26 cellular contexts compared by ENCODE assay signal in genomic region chr19:3322199-3322978, GRCh38.
"Had no signal": no experiment of that assay in that cellular context is flagged by ENCODE, and none has a peak within 500 bp of the region (broad histone marks: within the 10 kb centered on the region; RNA-seq: fewer than 3 reads in every experiment).

No MANE protein-coding gene starts in this region.

- H3K36me3 ChIP-seq: heart right ventricle, left ventricle myocardium inferior, lower lobe of right lung, suprapubic skin, transverse colon had no signal

- ATAC-seq: esophagus mucosa; foreskin keratinocyte; heart right ventricle; left colon; lower lobe of right lung; naive thymus-derived CD8-positive, alpha-beta T cell; sciatic nerve; stimulated activated naive CD8-positive, alpha-beta T cell treated with anti-CD3 and anti-CD28 coated beads, Interleukin-15, amount 100 ng/mL, for 72 hours had no signal

- DNase-seq: effector CD8-positive, alpha-beta T cell; endodermal cell; foreskin keratinocyte; glutamatergic neuron; heart right ventricle; hippocampal formation; kidney glomerular epithelial cell; left colon; left ventricle myocardium inferior; naive thymus-derived CD8-positive, alpha-beta T cell; stimulated activated CD4-positive, alpha-beta T cell treated with anti-CD3 and anti-CD28 coated beads, Interleukin-12 subunit alpha, Interleukin-12 subunit beta, amount 100 ng/mL, for 4 hours; stimulated activated CD4-positive, alpha-beta T cell treated with anti-CD3 and anti-CD28 coated beads, Interleukin-1b, Interleukin-23, amount 100 ng/mL, for 48 hours; stimulated activated CD4-positive, alpha-beta T cell treated with anti-CD3 and anti-CD28 coated beads, Interleukin-4, amount 100 ng/mL, for 1 hour; stimulated activated CD8-positive, alpha-beta memory T cell treated with anti-CD3 and anti-CD28 coated beads, Interleukin-4, amount 100 ng/mL, for 48 hours; stimulated activated naive CD4-positive, alpha-beta T cell; stimulated activated naive CD8-positive, alpha-beta T cell treated with anti-CD3 and anti-CD28 coated beads, Interleukin-15, amount 100 ng/mL, for 72 hours; transverse colon had no signal

- H3K4me3 ChIP-seq: heart right ventricle, left ventricle myocardium inferior, lower lobe of right lung, smooth muscle cell, suprapubic skin, transverse colon had no signal

- H3K9ac ChIP-seq: parathyroid adenoma had no signal

- H3K79me2 ChIP-seq: parathyroid adenoma had no signal

- H3K4me1 ChIP-seq: foreskin keratinocyte, left ventricle myocardium inferior, lower lobe of right lung, parathyroid adenoma, suprapubic skin had no signal

- H3K4me2 ChIP-seq: smooth muscle cell had no signal

- H2AFZ ChIP-seq: parathyroid adenoma had no signal

- H3K9me3 ChIP-seq: heart right ventricle, left ventricle myocardium inferior, lower lobe of right lung, suprapubic skin, transverse colon had no signal

- H3K27ac ChIP-seq: epithelial cell of prostate, foreskin keratinocyte, heart right ventricle, left ventricle myocardium inferior, lower lobe of right lung, parathyroid adenoma, suprapubic skin, transverse colon had no signal

- FAIRE-seq: colon, islet of Langerhans had no signal
